Comparison of ENCODE assay signal across 12 cellular contexts in the genomic region with DNA sequence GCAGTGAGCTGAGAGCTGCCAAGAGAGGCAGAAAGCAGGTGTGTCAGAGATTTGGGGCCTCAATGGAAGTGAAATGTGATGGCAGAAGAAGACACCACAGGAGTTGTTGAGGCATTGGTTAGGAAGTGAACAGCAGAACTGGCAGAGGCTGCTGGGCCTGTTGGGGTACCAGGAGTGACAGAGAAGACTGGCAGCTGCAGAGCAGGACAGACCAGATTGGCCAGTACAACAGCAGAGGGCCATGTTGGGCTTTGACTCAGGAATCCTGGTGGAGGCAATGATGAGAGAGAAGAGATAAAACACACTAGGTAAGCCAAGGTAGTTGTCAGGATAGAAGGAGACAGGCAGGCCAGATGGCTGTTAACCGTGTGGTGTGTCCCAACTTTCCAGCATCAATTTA. TPM values are rescaled to one million over a fixed set of nuclear protein-coding genes. Genes with fewer than 3 reads are reported as not detected.
DNase-seq lines count a peak whose midpoint lies in the region; ATAC-seq and TF ChIP-seq lines count a peak whose summit lies in the region.
"Had no signal": no experiment of that assay in that cellular context is flagged by ENCODE, and none has a peak within 500 bp of the region (broad histone marks: within the 10 kb centered on the region; RNA-seq: fewer than 3 reads in every experiment).

No MANE protein-coding gene starts in this region.

- H3K27ac Mint-ChIP-seq in activated naive CD4-positive, alpha-beta T cell treated with anti-CD3 and anti-CD28 coated beads for 36 hours: no peak overlapping the region
- no peak overlapping the region for H3K27ac Mint-ChIP-seq in activated naive CD4-positive, alpha-beta T cell treated with anti-CD3 and anti-CD28 coated beads, Interleukin-2, amount 10 ng/mL, durations not matched to agents 7 days and 5 days
- peak overlapping the region; percentile 1 for H3K27ac Mint-ChIP-seq in dendritic cell treated with granulocyte-macrophage colony-stimulating factor and Interleukin-4, amounts not matched to agents 40 ng/mL and 50 ng/mL, for 4 days
- H3K27ac Mint-ChIP-seq in stimulated activated effector memory CD8-positive, alpha-beta T cell treated with anti-CD3 and anti-CD28 coated beads, Interleukin-12 subunit alpha, Interleukin-12 subunit beta, amount 100 ng/mL, for 72 hours: peak overlapping the region; percentile 13
- H3K27ac Mint-ChIP-seq: activated T-cell treated with anti-CD3 and anti-CD28 coated beads, Interleukin-2, amount 50 U/mL, for 24 hours had no signal

- no peak overlapping the region for H3K4me3 Mint-ChIP-seq in activated naive CD4-positive, alpha-beta T cell treated with anti-CD3 and anti-CD28 coated beads for 36 hours
- no peak overlapping the region for H3K4me3 Mint-ChIP-seq in activated naive CD4-positive, alpha-beta T cell treated with anti-CD3 and anti-CD28 coated beads, Interleukin-2, amount 10 ng/mL, durations not matched to agents 7 days and 5 days
- H3K4me3 Mint-ChIP-seq in dendritic cell treated with granulocyte-macrophage colony-stimulating factor and Interleukin-4, amounts not matched to agents 40 ng/mL and 50 ng/mL, for 4 days: no peak overlapping the region
- no peak overlapping the region for H3K4me3 Mint-ChIP-seq in stimulated activated effector memory CD8-positive, alpha-beta T cell treated with anti-CD3 and anti-CD28 coated beads, Interleukin-12 subunit alpha, Interleukin-12 subunit beta, amount 100 ng/mL, for 72 hours
- H3K4me3 Mint-ChIP-seq: activated T-cell treated with anti-CD3 and anti-CD28 coated beads, Interleukin-2, amount 50 U/mL, for 24 hours had no signal

- H3K4me1 Mint-ChIP-seq in activated naive CD4-positive, alpha-beta T cell treated with anti-CD3 and anti-CD28 coated beads for 36 hours (ENCODE audit: low read depth): peaks cover 2% of the 10 kb centered on the region
- peaks cover 10% of the 10 kb centered on the region for H3K4me1 Mint-ChIP-seq in activated naive CD4-positive, alpha-beta T cell treated with anti-CD3 and anti-CD28 coated beads, Interleukin-2, amount 10 ng/mL, durations not matched to agents 7 days and 5 days
- peaks cover 20% of the 10 kb centered on the region for H3K4me1 Mint-ChIP-seq in dendritic cell treated with granulocyte-macrophage colony-stimulating factor and Interleukin-4, amounts not matched to agents 40 ng/mL and 50 ng/mL, for 4 days (ENCODE audit: low read depth)
- H3K4me1 Mint-ChIP-seq in stimulated activated effector memory CD8-positive, alpha-beta T cell treated with anti-CD3 and anti-CD28 coated beads, Interleukin-12 subunit alpha, Interleukin-12 subunit beta, amount 100 ng/mL, for 72 hours: peaks cover 29% of the 10 kb centered on the region

- DNase-seq in activated naive CD4-positive, alpha-beta T cell treated with anti-CD3 and anti-CD28 coated beads for 36 hours: peak; percentile 23
- DNase-seq in activated naive CD4-positive, alpha-beta T cell treated with anti-CD3 and anti-CD28 coated beads, Interleukin-2, amount 10 ng/mL, durations not matched to agents 7 days and 5 days: no peak
- DNase-seq in M059J (ENCODE audit: low read depth): peak; percentile 14
- no peak for DNase-seq in stimulated activated effector memory CD8-positive, alpha-beta T cell treated with anti-CD3 and anti-CD28 coated beads, Interleukin-12 subunit alpha, Interleukin-12 subunit beta, amount 100 ng/mL, for 72 hours (ENCODE audit: low spot score in 2 of 2)
- DNase-seq in NOMO-1 (lab: John Stamatoyannopoulos, UW; ENCODE audit: unreplicated experiment in 2 of 2): no peak
- no peak for DNase-seq in GM13976 (ENCODE audit: low spot score)
- DNase-seq in SW480 (ENCODE audit: low spot score): no peak
- DNase-seq: activated T-cell treated with anti-CD3 and anti-CD28 coated beads, Interleukin-2, amount 50 U/mL, for 24 hours; glutamatergic neuron; Kasumi-1; NCI-H446 treated with DMSO at 0.1 percent for 48 hours had no signal

- in situ Hi-C loops in GM13976 (cut with MboI; ENCODE audit: low sequenced_read_pairs, unreplicated experiment): no loop called here

- TF ChIP-seq CTCF in GM13976 (IDR thresholded peaks at IDR 0.05; ENCODE audit: borderline replicate concordance, control extremely low read depth, extremely low read depth, insufficient read depth, missing control alignments): no peak

- H3K9me3 Mint-ChIP-seq in activated naive CD4-positive, alpha-beta T cell treated with anti-CD3 and anti-CD28 coated beads for 36 hours: no peaks in the 10 kb centered on the region
- H3K9me3 Mint-ChIP-seq in activated naive CD4-positive, alpha-beta T cell treated with anti-CD3 and anti-CD28 coated beads, Interleukin-2, amount 10 ng/mL, durations not matched to agents 7 days and 5 days: no peaks in the 10 kb centered on the region
- H3K9me3 Mint-ChIP-seq in dendritic cell treated with granulocyte-macrophage colony-stimulating factor and Interleukin-4, amounts not matched to agents 40 ng/mL and 50 ng/mL, for 4 days: no peaks in the 10 kb centered on the region
- no peaks in the 10 kb centered on the region for H3K9me3 Mint-ChIP-seq in stimulated activated effector memory CD8-positive, alpha-beta T cell treated with anti-CD3 and anti-CD28 coated beads, Interleukin-12 subunit alpha, Interleukin-12 subunit beta, amount 100 ng/mL, for 72 hours
- H3K9me3 Mint-ChIP-seq: activated T-cell treated with anti-CD3 and anti-CD28 coated beads, Interleukin-2, amount 50 U/mL, for 24 hours had no signal

- intact Hi-C loops in activated naive CD4-positive, alpha-beta T cell treated with anti-CD3 and anti-CD28 coated beads for 36 hours (cut with micrococcal nuclease): no loop called here
- intact Hi-C loops in dendritic cell treated with granulocyte-macrophage colony-stimulating factor and Interleukin-4, amounts not matched to agents 40 ng/mL and 50 ng/mL, for 4 days (cut with micrococcal nuclease): no loop called here

- CTCF ChIA-PET in activated naive CD4-positive, alpha-beta T cell treated with anti-CD3 and anti-CD28 coated beads for 36 hours (lab: Charles Lee): no interaction called here
- CTCF ChIA-PET in activated naive CD4-positive, alpha-beta T cell treated with anti-CD3 and anti-CD28 coated beads, Interleukin-2, amount 10 ng/mL, durations not matched to agents 7 days and 5 days (lab: Charles Lee): no interaction called here

- H3K27me3 Mint-ChIP-seq in activated naive CD4-positive, alpha-beta T cell treated with anti-CD3 and anti-CD28 coated beads for 36 hours (ENCODE audit: low read depth): no peaks in the 10 kb centered on the region
- H3K27me3 Mint-ChIP-seq in activated naive CD4-positive, alpha-beta T cell treated with anti-CD3 and anti-CD28 coated beads, Interleukin-2, amount 10 ng/mL, durations not matched to agents 7 days and 5 days: peaks cover 30% of the 10 kb centered on the region
- peaks cover 3% of the 10 kb centered on the region for H3K27me3 Mint-ChIP-seq in dendritic cell treated with granulocyte-macrophage colony-stimulating factor and Interleukin-4, amounts not matched to agents 40 ng/mL and 50 ng/mL, for 4 days
- H3K27me3 Mint-ChIP-seq: activated T-cell treated with anti-CD3 and anti-CD28 coated beads, Interleukin-2, amount 50 U/mL, for 24 hours had no signal

- peak; percentile 55 for ATAC-seq in stimulated activated effector memory CD8-positive, alpha-beta T cell treated with anti-CD3 and anti-CD28 coated beads, Interleukin-12 subunit alpha, Interleukin-12 subunit beta, amount 100 ng/mL, for 72 hours

- H3K36me3 Mint-ChIP-seq in activated naive CD4-positive, alpha-beta T cell treated with anti-CD3 and anti-CD28 coated beads for 36 hours (ENCODE audit: low read depth): no peaks in the 10 kb centered on the region
- H3K36me3 Mint-ChIP-seq in activated naive CD4-positive, alpha-beta T cell treated with anti-CD3 and anti-CD28 coated beads, Interleukin-2, amount 10 ng/mL, durations not matched to agents 7 days and 5 days: no peaks in the 10 kb centered on the region
- H3K36me3 Mint-ChIP-seq in dendritic cell treated with granulocyte-macrophage colony-stimulating factor and Interleukin-4, amounts not matched to agents 40 ng/mL and 50 ng/mL, for 4 days (ENCODE audit: low read depth): no peaks in the 10 kb centered on the region
- H3K36me3 Mint-ChIP-seq in stimulated activated effector memory CD8-positive, alpha-beta T cell treated with anti-CD3 and anti-CD28 coated beads, Interleukin-12 subunit alpha, Interleukin-12 subunit beta, amount 100 ng/mL, for 72 hours: no peaks in the 10 kb centered on the region

RNA-seq across cellular contexts. Expression of a gene that starts 19.9 kb away (rescaled TPM):
- total RNA-seq in activated naive CD4-positive, alpha-beta T cell treated with anti-CD3 and anti-CD28 coated beads for 36 hours: 10 to 100 TPM; 20.3 to 22.4 TPM
- 20.8 and 22.4 TPM in 2 replicates for total RNA-seq in M059J (2014; rRNA removed; shearing (Covaris generic))

Comparison
In these comparisons a context has a peak if more than half of its experiments do, and no peak if none do; other contexts are left out.
1. DNase-seq: peak in activated naive CD4-positive, alpha-beta T cell treated with anti-CD3 and anti-CD28 coated beads for 36 hours (single experiment) and M059J (single experiment); none in activated naive CD4-positive, alpha-beta T cell treated with anti-CD3 and anti-CD28 coated beads, Interleukin-2, amount 10 ng/mL, durations not matched to agents 7 days and 5 days (single experiment), stimulated activated effector memory CD8-positive, alpha-beta T cell treated with anti-CD3 and anti-CD28 coated beads, Interleukin-12 subunit alpha, Interleukin-12 subunit beta, amount 100 ng/mL, for 72 hours (0 of 2), NOMO-1 (0 of 2), GM13976 (single experiment) and SW480 (single experiment).
2. H3K27ac Mint-ChIP-seq: peak in dendritic cell treated with granulocyte-macrophage colony-stimulating factor and Interleukin-4, amounts not matched to agents 40 ng/mL and 50 ng/mL, for 4 days (single experiment) and stimulated activated effector memory CD8-positive, alpha-beta T cell treated with anti-CD3 and anti-CD28 coated beads, Interleukin-12 subunit alpha, Interleukin-12 subunit beta, amount 100 ng/mL, for 72 hours (single experiment); none in activated naive CD4-positive, alpha-beta T cell treated with anti-CD3 and anti-CD28 coated beads for 36 hours (single experiment) and activated naive CD4-positive, alpha-beta T cell treated with anti-CD3 and anti-CD28 coated beads, Interleukin-2, amount 10 ng/mL, durations not matched to agents 7 days and 5 days (single experiment).